Comparison of ENCODE assay signal across 1 cellular context in genomic region chr10:133278577-133279265, GRCh38.
A peak's percentile ranks its signal among the peaks of the same experiment; 100 is the strongest.
TF ChIP-seq lines count a peak whose summit lies in the region.

No MANE protein-coding gene starts in this region.

TF ChIP-seq in K562, 482 proteins besides CTCF, POLR2A, EP300 and RAD21 (continued from another document and continues in another):
- 0 out of 2 replicates have a peak, but pooled peaks have one; percentile 42 for TF ChIP-seq ETS1 (conservative IDR thresholded peaks at IDR 0.05; ENCODE audit: control insufficient read depth, low read depth, low read length)
- peak in 1 of 2 experiments; percentile 10; a peak in 1 of 4 replicates for TF ChIP-seq TEAD1 (CRISPR knock-in tag; IDR thresholded peaks at IDR 0.05)
- no peak for TF ChIP-seq ZNF57 (CRISPR knock-in tag; IDR thresholded peaks at IDR 0.05)
- peak; percentile 28; the same call in 1 of the 2 replicates for TF ChIP-seq ZBTB33 (CRISPR knock-in tag; IDR thresholded peaks at IDR 0.05)
- TF ChIP-seq KDM2B (CRISPR knock-in tag; IDR thresholded peaks at IDR 0.05) = no peak
- TF ChIP-seq KAT8 (IDR thresholded peaks at IDR 0.05; ENCODE audit: low read depth) = no peak
- no peak for TF ChIP-seq CCNT2 (IDR thresholded peaks at IDR 0.05; ENCODE audit: borderline replicate concordance, extremely low read depth, insufficient read length, low read depth, low read length)
- TF ChIP-seq ZBTB9 (CRISPR knock-in tag; IDR thresholded peaks at IDR 0.05) = peak; percentile 80
- no peak for TF ChIP-seq ZNF232 (CRISPR knock-in tag; IDR thresholded peaks at IDR 0.05)
- no peak for TF ChIP-seq ZNF347 (CRISPR knock-in tag; IDR thresholded peaks at IDR 0.05; ENCODE audit: low read depth)
- TF ChIP-seq ZNF695 (CRISPR knock-in tag; IDR thresholded peaks at IDR 0.05) = no peak
- TF ChIP-seq STAT6 (CRISPR knock-in tag; IDR thresholded peaks at IDR 0.05) = no peak
- TF ChIP-seq NCOA2 (IDR thresholded peaks at IDR 0.05; ENCODE audit: partially characterized antibody in 2 of 2) = no peak
- no peak for TF ChIP-seq FOXM1 (IDR thresholded peaks at IDR 0.05; ENCODE audit: low read depth)
- peak; percentile 34; the same call in 1 of the 2 replicates for TF ChIP-seq FOXM1 (CRISPR knock-in tag; IDR thresholded peaks at IDR 0.05; ENCODE audit: low read depth)
- no peak for TF ChIP-seq ZBTB40 (IDR thresholded peaks at IDR 0.05)
- TF ChIP-seq ZBTB40 (CRISPR knock-in tag; IDR thresholded peaks at IDR 0.05) = no peak
- TF ChIP-seq TBP (optimal IDR thresholded peaks at IDR 0.05; ENCODE audit: low read depth, low read length) = peak; percentile 21
- TF ChIP-seq RBM14 (IDR thresholded peaks at IDR 0.05; ENCODE audit: borderline replicate concordance, insufficient read depth, low read depth, low read length) = no peak
- peak; percentile 23; the same call in 1 of the 2 replicates for TF ChIP-seq GABPB1 (CRISPR knock-in tag; IDR thresholded peaks at IDR 0.05)
- TF ChIP-seq ARID3B (CRISPR knock-in tag; IDR thresholded peaks at IDR 0.05; ENCODE audit: borderline replicate concordance) = no peak
- TF ChIP-seq MAFF (IDR thresholded peaks at IDR 0.05; ENCODE audit: low read length) = no peak
- TF ChIP-seq ZBTB7A (IDR thresholded peaks at IDR 0.05; ENCODE audit: borderline replicate concordance, control insufficient read depth, low read depth, low read length) = peak; percentile 50; the same call in 1 of the 2 replicates
- TF ChIP-seq HDAC8 (tag; IDR thresholded peaks at IDR 0.05) = no peak
- TF ChIP-seq NBN (IDR thresholded peaks at IDR 0.05; ENCODE audit: low read depth) = 0 out of 2 replicates have a peak, but pooled peaks have one; percentile 32
- no peak for TF ChIP-seq ZBTB26 (CRISPR knock-in tag; IDR thresholded peaks at IDR 0.05)
- no peak for TF ChIP-seq ATF4 (CRISPR knock-in tag; IDR thresholded peaks at IDR 0.05)
- peak; percentile 53; the same call in 1 of the 2 replicates for TF ChIP-seq ZNF311 (CRISPR knock-in tag; IDR thresholded peaks at IDR 0.05)
- TF ChIP-seq ETV1 (tag; conservative IDR thresholded peaks at IDR 0.05; ENCODE audit: low read depth) = peak; percentile 65
- no peak for TF ChIP-seq ZNF778 (CRISPR knock-in tag; IDR thresholded peaks at IDR 0.05)
- no peak for TF ChIP-seq ZNF197 (CRISPR knock-in tag; IDR thresholded peaks at IDR 0.05; ENCODE audit: low read depth)
- TF ChIP-seq GABPA (tag; conservative IDR thresholded peaks at IDR 0.05; ENCODE audit: low read depth) = peak; percentile 56; the same call in 1 of the 2 replicates
- TF ChIP-seq FOXJ2 (tag; IDR thresholded peaks at IDR 0.05) = no peak
- TF ChIP-seq ZNF140 (CRISPR knock-in tag; IDR thresholded peaks at IDR 0.05) = no peak
